In genomic region chr4:145130130-145130529, GRCh38 we compare ENCODE assay signal across 17 cellular contexts. TPM values are rescaled to one million over a fixed set of nuclear protein-coding genes. Genes with fewer than 3 reads are reported as not detected.
DNase-seq lines count a peak whose midpoint lies in the region; ATAC-seq, FAIRE-seq and TF ChIP-seq lines count a peak whose summit lies in the region.
"Had no signal": no experiment of that assay in that cellular context is flagged by ENCODE, and none has a peak within 500 bp of the region (broad histone marks: within the 10 kb centered on the region; RNA-seq: fewer than 3 reads in every experiment).

No MANE protein-coding gene starts in this region.

- no peaks in the 10 kb centered on the region for H3K9me2 ChIP-seq in GM23338 (ENCODE audit: insufficient read depth)

- no peak for TF ChIP-seq POLR2A in HepG2 (IDR thresholded peaks at IDR 0.05; ENCODE audit: insufficient read depth in 1 of 2, low read depth in 2 of 2, low read length in 2 of 2)
- TF ChIP-seq POLR2A in esophagus muscularis mucosa (IDR thresholded peaks at IDR 0.05; ENCODE audit: low read depth) = no peak

- H4K20me1 ChIP-seq in GM23338 (replicated peaks; ENCODE audit: insufficient read depth) (no peaks in the 10 kb centered on the region), HepG2 (ENCODE audit: insufficient read depth, low read length) (no peaks in the 10 kb centered on the region)

- no peaks in the 10 kb centered on the region for H3F3A ChIP-seq in GM23338 (replicated peaks; ENCODE audit: low read depth)

- TF ChIP-seq EP300 in HepG2 (IDR thresholded peaks at IDR 0.05; ENCODE audit: low read depth in 2 of 2, low read length in 2 of 2) = no peak
- no peak for TF ChIP-seq EP300 in HepG2 (CRISPR knock-in tag; IDR thresholded peaks at IDR 0.05; ENCODE audit: borderline replicate concordance)
- TF ChIP-seq EP300 in esophagus muscularis mucosa (IDR thresholded peaks at IDR 0.05) = no peak

- no peak overlapping the region for H2AFZ ChIP-seq in GM23338
- no peak overlapping the region for H2AFZ ChIP-seq in HepG2 (ENCODE audit: low read length)

- no peaks in the 10 kb centered on the region for H3K9me3 Mint-ChIP-seq in CD4-positive, alpha-beta T cell
- H3K9me3 Mint-ChIP-seq in GM23338 = no peaks in the 10 kb centered on the region
- H3K9me3 Mint-ChIP-seq in activated CD4-positive, alpha-beta memory T cell treated with anti-CD3 and anti-CD28 coated beads for 36 hours = no peaks in the 10 kb centered on the region
- H3K9me3 Mint-ChIP-seq: neural crest cell had no signal

- TF ChIP-seq CTCF in CD4-positive, alpha-beta T cell (IDR thresholded peaks at IDR 0.05) = no peak
- TF ChIP-seq CTCF in GM23338 (conservative IDR thresholded peaks at IDR 0.05; ENCODE audit: low read depth in 2 of 2) = no peak
- no peak for TF ChIP-seq CTCF in HepG2 (CRISPR knock-in tag; IDR thresholded peaks at IDR 0.05)
- no peak for TF ChIP-seq CTCF in esophagus muscularis mucosa (IDR thresholded peaks at IDR 0.05)

- intact Hi-C loops in CD4-positive, alpha-beta T cell (cut with DNase I, micrococcal nuclease) = no loop called here
- intact Hi-C loops in activated CD4-positive, alpha-beta memory T cell treated with anti-CD3 and anti-CD28 coated beads for 36 hours (cut with micrococcal nuclease) = loop anchor here (10.0 kb wide), 1 partner anchor 355 kb away; the partner anchor contains the start of gene SMAD1
- intact Hi-C loops in HepG2 (cut with micrococcal nuclease; ENCODE audit: unreplicated experiment) = no loop called here
- intact Hi-C loops in esophagus muscularis mucosa (cut with DNase I) = no loop called here
- intact Hi-C loops in sciatic nerve (cut with DNase I) = no loop called here

- no peak overlapping the region for H3K4me3 Mint-ChIP-seq in CD4-positive, alpha-beta T cell
- no peak overlapping the region for H3K4me3 Mint-ChIP-seq in GM23338
- no peak overlapping the region for H3K4me3 Mint-ChIP-seq in activated CD4-positive, alpha-beta memory T cell treated with anti-CD3 and anti-CD28 coated beads for 36 hours
- H3K4me3 Mint-ChIP-seq: neural crest cell had no signal

- peak overlapping the region; percentile 45 for H3K27ac Mint-ChIP-seq in CD4-positive, alpha-beta T cell
- no peak overlapping the region for H3K27ac Mint-ChIP-seq in GM23338
- peak overlapping the region; percentile 82 for H3K27ac Mint-ChIP-seq in activated CD4-positive, alpha-beta memory T cell treated with anti-CD3 and anti-CD28 coated beads for 36 hours

- no peak overlapping the region for H3K4me2 ChIP-seq in GM23338
- no peak overlapping the region for H3K4me2 ChIP-seq in HepG2 (ENCODE audit: low read depth, low read length)

- no TSS peak for BruUV-seq in HepG2 (replicated peaks; lab: Mats Ljungman, UMichigan)

- no peak for FAIRE-seq in HepG2 (lab: Jason Lieb, UNC)
- FAIRE-seq: GM18507, H54 had no signal

- DNase-seq in CD4-positive, alpha-beta T cell = no peak
- DNase-seq in GM23338 (ENCODE audit: low spot score) (no peak), HepG2 (ENCODE audit: low spot score) (no peak), GOT3 (lab: John Stamatoyannopoulos, UW) (no peak), esophagus muscularis mucosa (ENCODE audit: extremely low spot score) (no peak), sciatic nerve (ENCODE audit: low spot score) (no peak)
- no peak for DNase-seq in activated CD4-positive, alpha-beta memory T cell treated with anti-CD3 and anti-CD28 coated beads for 36 hours
- DNase-seq: activated effector memory CD4-positive, alpha-beta T cell treated with anti-CD3 and anti-CD28 coated beads, Interleukin-2, amount 50 U/mL, for 16 hours; caudate nucleus; GDM1; heart right ventricle; left colon; NK-92 treated with Interleukin-12 subunit alpha and Interleukin-12 subunit beta, amount 100 ng/mL, for 24 hours had no signal

- POLR2A ChIA-PET in CD4-positive, alpha-beta T cell (lab: Charles Lee) = no interaction called here
- POLR2A ChIA-PET in activated CD4-positive, alpha-beta memory T cell treated with anti-CD3 and anti-CD28 coated beads for 36 hours (lab: Charles Lee) = no interaction called here
- POLR2A ChIA-PET in HepG2 (lab: Yijun Ruan, JAX) = no interaction called here

- H3K36me3 ChIP-seq in GM23338 (ENCODE audit: insufficient read depth) = peaks cover 28% of the 10 kb centered on the region
- peaks cover 4 to 29% of the 10 kb centered on the region in 2 experiments; a peak in 4 of 5 replicates for H3K36me3 ChIP-seq in HepG2 (replicated peaks in 1 of 2; ENCODE audit: control insufficient read depth in 1 of 2, insufficient read depth in 2 of 2, low read length in 2 of 2)
- peaks cover 21 to 64% (median 38%) of the 10 kb centered on the region in 4 donors for H3K36me3 ChIP-seq in esophagus muscularis mucosa

- H3K27me3 ChIP-seq in CD4-positive, alpha-beta T cell (ENCODE audit: control insufficient read depth, insufficient read depth, low read length) = no peaks in the 10 kb centered on the region
- H3K27me3 ChIP-seq in GM23338 (ENCODE audit: insufficient read depth) (no peaks in the 10 kb centered on the region), HepG2 (ENCODE audit: control insufficient read depth in 1 of 2, insufficient read depth in 2 of 2, low read length in 2 of 2) (no peaks in the 10 kb centered on the region), esophagus muscularis mucosa (no peaks in the 10 kb centered on the region)
- H3K27me3 ChIP-seq: heart right ventricle, SJSA1 had no signal

- no peaks in the 10 kb centered on the region for H3K27me3 Mint-ChIP-seq in CD4-positive, alpha-beta T cell
- no peaks in the 10 kb centered on the region for H3K27me3 Mint-ChIP-seq in GM23338 (ENCODE audit: insufficient read depth, low read depth, poor library complexity)
- H3K27me3 Mint-ChIP-seq in activated CD4-positive, alpha-beta memory T cell treated with anti-CD3 and anti-CD28 coated beads for 36 hours = no peaks in the 10 kb centered on the region

- in situ Hi-C loops in HepG2 (cut with HindIII; ENCODE audit: extremely low pct_ligation_motif_present, low pct_unique_long_range_greater_than_20kb) = no loop called here

- no peak for ATAC-seq in CD4-positive, alpha-beta T cell (ENCODE audit: poor library complexity)
- no peak for ATAC-seq in GM23338
- ATAC-seq in HepG2 = peak; percentile 41
- ATAC-seq in sciatic nerve = no peak

- H3K9me3 ChIP-seq in CD4-positive, alpha-beta T cell (ENCODE audit: control insufficient read depth, low read length) = no peaks in the 10 kb centered on the region
- no peaks in the 10 kb centered on the region for H3K9me3 ChIP-seq in HepG2 (ENCODE audit: low read length)
- no peaks in the 10 kb centered on the region for H3K9me3 ChIP-seq in esophagus muscularis mucosa
- H3K9me3 ChIP-seq: heart right ventricle, SJSA1 had no signal

- no peak overlapping the region for H3K9ac ChIP-seq in HepG2 (ENCODE audit: insufficient read depth, low read depth, low read length)

- H3K79me2 ChIP-seq in GM23338 (replicated peaks; ENCODE audit: insufficient read depth) = no peaks in the 10 kb centered on the region
- no peaks in the 10 kb centered on the region for H3K79me2 ChIP-seq in HepG2 (ENCODE audit: insufficient read depth, low read length)

- peaks cover 43% of the 10 kb centered on the region for H3K4me1 Mint-ChIP-seq in CD4-positive, alpha-beta T cell (ENCODE audit: low read depth)
- peaks cover 4% of the 10 kb centered on the region; the same call in 2 of the 3 replicates for H3K4me1 Mint-ChIP-seq in GM23338
- peaks cover 60% of the 10 kb centered on the region for H3K4me1 Mint-ChIP-seq in activated CD4-positive, alpha-beta memory T cell treated with anti-CD3 and anti-CD28 coated beads for 36 hours (ENCODE audit: low read depth)

- CTCF ChIA-PET in CD4-positive, alpha-beta T cell (lab: Charles Lee) = no interaction called here
- CTCF ChIA-PET in activated CD4-positive, alpha-beta memory T cell treated with anti-CD3 and anti-CD28 coated beads for 36 hours (lab: Charles Lee) = no interaction called here
- CTCF ChIA-PET in HepG2 (lab: Yijun Ruan, JAX; ENCODE audit: low intra/inter-chr PET ratio, low total read pairs) = no interaction called here

- no peak overlapping the region for H3K27ac ChIP-seq in CD4-positive, alpha-beta T cell (ENCODE audit: low read depth, low read length)
- 0 out of 2 replicates have a peak overlapping the region, but pooled peaks have one; percentile 46 for H3K27ac ChIP-seq in GM23338 (ENCODE audit: low read depth)
- no peak overlapping the region for H3K27ac ChIP-seq in HepG2 (ENCODE audit: extremely low read length, insufficient read depth, low read length)
- no peak overlapping the region for H3K27ac ChIP-seq in esophagus muscularis mucosa (replicated peaks in 1 of 4)
- H3K27ac ChIP-seq: heart right ventricle, SJSA1 had no signal

- H3K36me3 Mint-ChIP-seq in CD4-positive, alpha-beta T cell (ENCODE audit: low read depth) = peaks cover 83% of the 10 kb centered on the region
- peaks cover 39% of the 10 kb centered on the region for H3K36me3 Mint-ChIP-seq in GM23338 (ENCODE audit: low read depth)
- H3K36me3 Mint-ChIP-seq in activated CD4-positive, alpha-beta memory T cell treated with anti-CD3 and anti-CD28 coated beads for 36 hours = peaks cover 52% of the 10 kb centered on the region

- no peaks in the 10 kb centered on the region for H3K4me1 ChIP-seq in GM23338 (ENCODE audit: insufficient read depth)
- H3K4me1 ChIP-seq in HepG2 (ENCODE audit: insufficient read depth, low read length) = no peaks in the 10 kb centered on the region
- peaks cover 0 to 12% (median 3%) of the 10 kb centered on the region in 4 donors for H3K4me1 ChIP-seq in esophagus muscularis mucosa
- H3K4me1 ChIP-seq: SJSA1 had no signal

- H3K4me3 ChIP-seq in GM23338 (no peak overlapping the region), HepG2 (replicated peaks in 1 of 3; ENCODE audit: insufficient read depth in 1 of 3, low read depth in 2 of 3, low read length in 3 of 3) (no peak overlapping the region), esophagus muscularis mucosa (no peak overlapping the region)
- H3K4me3 ChIP-seq: heart right ventricle, SJSA1 had no signal

- TF ChIP-seq RAD21 in HepG2 (CRISPR knock-in tag; IDR thresholded peaks at IDR 0.05) = no peak

RNA-seq across cellular contexts. Expression of gene ABCE1, which starts 32.0 kb away (rescaled TPM):
- total RNA-seq in CD4-positive, alpha-beta T cell = 10 to 100 TPM; 50.1 to 50.6 TPM
- total RNA-seq in GM23338 (2014; rRNA removed; shearing (Covaris generic)) = 185 and 200 TPM in 2 replicates
- polyA plus RNA-seq in GM23338 (2016; fragmentation: Nextera tagmentation; extraction: Ambion mirVana) = 55.4 and 70.3 TPM in 2 replicates
- total RNA-seq in activated CD4-positive, alpha-beta memory T cell treated with anti-CD3 and anti-CD28 coated beads for 36 hours = 100 to 1,000 TPM; 138 to 145 TPM
- total RNA-seq in HepG2 (2016; rRNA removed; fragmentation: Illumina TruSeq; extraction: Trizol) = 139 and 226 TPM in 2 replicates
- 12.4 and 15.6 TPM in 2 replicates for total RNA-seq in HepG2 (2016; cell fraction: cytosol; rRNA removed; fragmentation: Illumina TruSeq; extraction: Trizol; ENCODE audit: low read depth)
- 135 and 236 TPM in 2 replicates for total RNA-seq in HepG2 (2016; cell fraction: insoluble cytoplasmic fraction; rRNA removed; fragmentation: Illumina TruSeq; extraction: Trizol)
- total RNA-seq in HepG2 (2016; cell fraction: membrane; rRNA removed; fragmentation: Illumina TruSeq; extraction: Trizol) = 35.0 and 36.7 TPM in 2 replicates
- total RNA-seq in HepG2 (2016; cell fraction: nucleus; rRNA removed; fragmentation: Illumina TruSeq; extraction: Trizol) = 101 TPM in 2 replicates
- 50.4 and 50.8 TPM in 2 replicates for polyA plus RNA-seq in HepG2 (2011; rRNA removed)
- polyA plus RNA-seq in HepG2 (2011; cell fraction: cytosol; rRNA removed) = 29.9 and 40.2 TPM in 2 replicates
- 46.4 and 64.4 TPM in 2 replicates for polyA plus RNA-seq in HepG2 (2011; cell fraction: nucleus; rRNA removed)
- polyA plus RNA-seq in HepG2 (2012) = 51.4 and 68.4 TPM in 2 replicates
- polyA plus RNA-seq in HepG2 (2016; cell fraction: cytosol; fragmentation: Illumina TruSeq; extraction: Trizol; ENCODE audit: low read depth) = 3.5 and 3.9 TPM in 2 replicates
- polyA plus RNA-seq in HepG2 (2016; cell fraction: insoluble cytoplasmic fraction; fragmentation: Illumina TruSeq; extraction: Trizol; ENCODE audit: low read depth) = 137 and 143 TPM in 2 replicates
- 12.4 and 15.0 TPM in 2 replicates for polyA plus RNA-seq in HepG2 (2016; cell fraction: membrane; fragmentation: Illumina TruSeq; extraction: Trizol; ENCODE audit: low read depth)
- polyA plus RNA-seq in HepG2 (2016; cell fraction: nucleus; fragmentation: Illumina TruSeq; extraction: Trizol; ENCODE audit: insufficient read depth, low read depth) = 82.6 and 86.1 TPM in 2 replicates
- 44.6 and 47.2 TPM in 2 replicates for polyA minus RNA-seq in HepG2 (2011; rRNA and poly(A)+ RNA removed; ENCODE audit: low replicate concordance)
- polyA minus RNA-seq in HepG2 (2011; cell fraction: cytosol; rRNA and poly(A)+ RNA removed) = 35.7 and 42.2 TPM in 2 replicates
- polyA minus RNA-seq in HepG2 (2011; cell fraction: nucleus; rRNA and poly(A)+ RNA removed) = 80.1 and 90.1 TPM in 2 replicates
- total RNA-seq in esophagus muscularis mucosa = 10 to 100 TPM; 35.7 to 78.4 (median 42.5) TPM
- 43.8 TPM for total RNA-seq in sciatic nerve

RNA-seq across cellular contexts. Expression of gene ANAPC10, which starts 32.1 kb away (rescaled TPM):
- 10 to 100 TPM; 25.8 to 27.5 TPM for total RNA-seq in CD4-positive, alpha-beta T cell
- total RNA-seq in GM23338 (2014; rRNA removed; shearing (Covaris generic)) = 27.5 and 34.4 TPM in 2 replicates
- polyA plus RNA-seq in GM23338 (2016; fragmentation: Nextera tagmentation; extraction: Ambion mirVana) = 58.3 and 59.2 TPM in 2 replicates
- 10 to 100 TPM; 28.2 to 28.3 TPM for total RNA-seq in activated CD4-positive, alpha-beta memory T cell treated with anti-CD3 and anti-CD28 coated beads for 36 hours
- total RNA-seq in HepG2 (2016; rRNA removed; fragmentation: Illumina TruSeq; extraction: Trizol) = 32.7 and 37.8 TPM in 2 replicates
- 14.9 and 19.5 TPM in 2 replicates for total RNA-seq in HepG2 (2016; cell fraction: cytosol; rRNA removed; fragmentation: Illumina TruSeq; extraction: Trizol; ENCODE audit: low read depth)
- 31.2 and 41.0 TPM in 2 replicates for total RNA-seq in HepG2 (2016; cell fraction: insoluble cytoplasmic fraction; rRNA removed; fragmentation: Illumina TruSeq; extraction: Trizol)
- 14.4 and 18.0 TPM in 2 replicates for total RNA-seq in HepG2 (2016; cell fraction: membrane; rRNA removed; fragmentation: Illumina TruSeq; extraction: Trizol)
- total RNA-seq in HepG2 (2016; cell fraction: nucleus; rRNA removed; fragmentation: Illumina TruSeq; extraction: Trizol) = 29.5 and 32.6 TPM in 2 replicates
- polyA plus RNA-seq in HepG2 (2011; rRNA removed) = 16.8 and 21.9 TPM in 2 replicates
- 11.0 and 15.0 TPM in 2 replicates for polyA plus RNA-seq in HepG2 (2011; cell fraction: cytosol; rRNA removed)
- polyA plus RNA-seq in HepG2 (2011; cell fraction: nucleus; rRNA removed) = 8.3 and 8.9 TPM in 2 replicates
- 14.6 and 14.9 TPM in 2 replicates for polyA plus RNA-seq in HepG2 (2012)
- polyA plus RNA-seq in HepG2 (2016; cell fraction: cytosol; fragmentation: Illumina TruSeq; extraction: Trizol; ENCODE audit: low read depth) = 6.7 and 8.5 TPM in 2 replicates
- 40.9 and 44.2 TPM in 2 replicates for polyA plus RNA-seq in HepG2 (2016; cell fraction: insoluble cytoplasmic fraction; fragmentation: Illumina TruSeq; extraction: Trizol; ENCODE audit: low read depth)
- 9.6 and 10.1 TPM in 2 replicates for polyA plus RNA-seq in HepG2 (2016; cell fraction: membrane; fragmentation: Illumina TruSeq; extraction: Trizol; ENCODE audit: low read depth)
- polyA plus RNA-seq in HepG2 (2016; cell fraction: nucleus; fragmentation: Illumina TruSeq; extraction: Trizol; ENCODE audit: insufficient read depth, low read depth) = 24.6 and 26.7 TPM in 2 replicates
- 11.6 and 12.2 TPM in 2 replicates for polyA minus RNA-seq in HepG2 (2011; rRNA and poly(A)+ RNA removed; ENCODE audit: low replicate concordance)
- polyA minus RNA-seq in HepG2 (2011; cell fraction: cytosol; rRNA and poly(A)+ RNA removed) = 6.0 and 6.2 TPM in 2 replicates
- 47.3 and 50.1 TPM in 2 replicates for polyA minus RNA-seq in HepG2 (2011; cell fraction: nucleus; rRNA and poly(A)+ RNA removed)
- total RNA-seq in esophagus muscularis mucosa = 10 to 100 TPM; 17.8 to 32.0 (median 21.3) TPM
- total RNA-seq in sciatic nerve = 22.5 TPM

RNA-seq across cellular contexts. Expression of gene OTUD4, which starts 50.3 kb away (rescaled TPM):
- total RNA-seq in CD4-positive, alpha-beta T cell = 10 to 100 TPM; 75.1 to 81.1 TPM
- total RNA-seq in GM23338 (2014; rRNA removed; shearing (Covaris generic)) = 42.2 and 53.2 TPM in 2 replicates
- polyA plus RNA-seq in GM23338 (2016; fragmentation: Nextera tagmentation; extraction: Ambion mirVana) (15.5 and 17.9 TPM in 2 replicates), HepG2 (2011; rRNA removed) (14.7 and 18.0 TPM in 2 replicates)
- 10 to 100 TPM; 41.5 to 43.3 TPM for total RNA-seq in activated CD4-positive, alpha-beta memory T cell treated with anti-CD3 and anti-CD28 coated beads for 36 hours
- total RNA-seq in HepG2 (2016; rRNA removed; fragmentation: Illumina TruSeq; extraction: Trizol) (16.1 and 21.1 TPM in 2 replicates), esophagus muscularis mucosa (10 to 100 TPM; 29.8 to 49.1 (median 38.3) TPM), sciatic nerve (64.5 TPM)
- total RNA-seq in HepG2 (2016; cell fraction: cytosol; rRNA removed; fragmentation: Illumina TruSeq; extraction: Trizol; ENCODE audit: low read depth) = 5.8 and 7.3 TPM in 2 replicates
- 15.5 and 21.2 TPM in 2 replicates for total RNA-seq in HepG2 (2016; cell fraction: insoluble cytoplasmic fraction; rRNA removed; fragmentation: Illumina TruSeq; extraction: Trizol)
- 7.7 and 9.2 TPM in 2 replicates for total RNA-seq in HepG2 (2016; cell fraction: membrane; rRNA removed; fragmentation: Illumina TruSeq; extraction: Trizol)
- total RNA-seq in HepG2 (2016; cell fraction: nucleus; rRNA removed; fragmentation: Illumina TruSeq; extraction: Trizol) = 36.4 and 37.2 TPM in 2 replicates
- 7.3 and 11.8 TPM in 2 replicates for polyA plus RNA-seq in HepG2 (2011; cell fraction: cytosol; rRNA removed)
- 14.7 and 19.7 TPM in 2 replicates for polyA plus RNA-seq in HepG2 (2011; cell fraction: nucleus; rRNA removed)
- 17.3 and 19.5 TPM in 2 replicates for polyA plus RNA-seq in HepG2 (2012)
- polyA plus RNA-seq in HepG2 (2016; cell fraction: cytosol; fragmentation: Illumina TruSeq; extraction: Trizol; ENCODE audit: low read depth) = 0.61 and 0.79 TPM in 2 replicates
- polyA plus RNA-seq in HepG2 (2016; cell fraction: insoluble cytoplasmic fraction; fragmentation: Illumina TruSeq; extraction: Trizol; ENCODE audit: low read depth) = 20.7 and 21.3 TPM in 2 replicates
- 2.2 and 2.9 TPM in 2 replicates for polyA plus RNA-seq in HepG2 (2016; cell fraction: membrane; fragmentation: Illumina TruSeq; extraction: Trizol; ENCODE audit: low read depth)
- polyA plus RNA-seq in HepG2 (2016; cell fraction: nucleus; fragmentation: Illumina TruSeq; extraction: Trizol; ENCODE audit: insufficient read depth, low read depth) = 31.2 and 36.5 TPM in 2 replicates
- 28.1 and 29.5 TPM in 2 replicates for polyA minus RNA-seq in HepG2 (2011; rRNA and poly(A)+ RNA removed; ENCODE audit: low replicate concordance)
- 23.0 and 27.3 TPM in 2 replicates for polyA minus RNA-seq in HepG2 (2011; cell fraction: cytosol; rRNA and poly(A)+ RNA removed)
- polyA minus RNA-seq in HepG2 (2011; cell fraction: nucleus; rRNA and poly(A)+ RNA removed) = 64.8 and 79.4 TPM in 2 replicates
